In genomic region chr1:53590581-53591515, GRCh38 we compare ENCODE assay signal across 14 cellular contexts.
DNase-seq lines count a peak whose midpoint lies in the region; ATAC-seq and TF ChIP-seq lines count a peak whose summit lies in the region.
"Had no signal": no experiment of that assay in that cellular context is flagged by ENCODE, and none has a peak within 500 bp of the region (broad histone marks: within the 10 kb centered on the region; RNA-seq: fewer than 3 reads in every experiment).

No MANE protein-coding gene starts in this region.

- intact Hi-C loops in sciatic nerve (cut with DNase I), result no loop called here

- WGBS in tibial nerve, 2 donors, result 56 to 69% methylated on average over 17 of the region's 17 CpGs

- peaks cover 0 to 18% (median 0%) of the 10 kb centered on the region in 4 donors for H3K4me1 ChIP-seq in tibial nerve
- H3K4me1 ChIP-seq: foreskin keratinocyte had no signal

- H3K9me3 ChIP-seq in tibial nerve, result no peaks in the 10 kb centered on the region

- no peaks in the 10 kb centered on the region for H3K27me3 ChIP-seq in tibial nerve

- H3K4me3 Mint-ChIP-seq in immature natural killer cell, result no peak overlapping the region

- H3K27me3 Mint-ChIP-seq in immature natural killer cell (ENCODE audit: low read depth in 3 of 3), result peaks cover 3 to 12% (median 6%) of the 10 kb centered on the region in 3 donors

- peak; percentile 72 for ATAC-seq in sciatic nerve
- no peak for ATAC-seq in HG02642 (IDR thresholded peaks at IDR 0.05; ENCODE audit: poor library complexity, unreplicated experiment)
- ATAC-seq in HG03159 (IDR thresholded peaks at IDR 0.05; ENCODE audit: unreplicated experiment), result no peak
- ATAC-seq: foreskin keratinocyte had no signal

- H3K36me3 Mint-ChIP-seq in immature natural killer cell, result no peaks in the 10 kb centered on the region
- H3K36me3 Mint-ChIP-seq: CD14-positive monocyte had no signal

- no peaks in the 10 kb centered on the region for H3K36me3 ChIP-seq in tibial nerve

- no peak for TF ChIP-seq EP300 in tibial nerve (IDR thresholded peaks at IDR 0.05)

- peak; percentile 71 for DNase-seq in AG20443 (ENCODE audit: low spot score)
- peak; percentile 47 for DNase-seq in NCI-H82 treated with DMSO at 0.1 percent for 48 hours (lab: John Stamatoyannopoulos, UW; ENCODE audit: unreplicated experiment)
- DNase-seq in fibroblast of villous mesenchyme (ENCODE audit: low read depth), result peak; percentile 88
- no peak for DNase-seq in sciatic nerve (ENCODE audit: low spot score)
- DNase-seq in immature natural killer cell, result no peak
- DNase-seq in tibial nerve (ENCODE audit: low spot score in 2 of 2), result no peak
- DNase-seq: activated CD4-positive, alpha-beta T cell treated with anti-CD3 and anti-CD28 coated beads, Interleukin-2, amount 50 U/mL, for 4 hours; foreskin keratinocyte; NCI-H2107; occipital lobe had no signal

- H3K4me3 ChIP-seq in fibroblast of villous mesenchyme (ENCODE audit: low read depth, low read length), result no peak overlapping the region
- no peak overlapping the region for H3K4me3 ChIP-seq in tibial nerve

- no peak for TF ChIP-seq POLR2A in tibial nerve (IDR thresholded peaks at IDR 0.05)

- H3K27ac Mint-ChIP-seq in immature natural killer cell, result peak overlapping the region in 1 of 6 donors; percentile 5
- H3K27ac Mint-ChIP-seq: activated T-helper 2 cell treated with anti-CD3 and anti-CD28 coated beads, Interferon-gamma antibody, Interleukin-2, Interleukin-4, amounts not matched to agents 10 μg/mL and 5 μg/mL and 100 μg/mL, durations not matched to agents 14 hours and 24 hours and 36 hours; CD14-positive monocyte had no signal

- H3K9me3 Mint-ChIP-seq in immature natural killer cell, result no peaks in the 10 kb centered on the region
- H3K9me3 Mint-ChIP-seq: activated T-helper 2 cell treated with anti-CD3 and anti-CD28 coated beads, Interferon-gamma antibody, Interleukin-2, Interleukin-4, amounts not matched to agents 10 μg/mL and 5 μg/mL and 100 μg/mL, durations not matched to agents 14 hours and 24 hours and 36 hours; CD14-positive monocyte had no signal

- H3K4me1 Mint-ChIP-seq in immature natural killer cell, result peaks cover 3 to 8% of the 10 kb centered on the region in 2 donors
- H3K4me1 Mint-ChIP-seq: CD14-positive monocyte had no signal

- H3K27ac ChIP-seq in tibial nerve, result peak overlapping the region in 2 of 4 donors; percentile 36 to 40
- H3K27ac ChIP-seq: foreskin keratinocyte had no signal

- no peak for TF ChIP-seq CTCF in fibroblast of villous mesenchyme (IDR thresholded peaks at IDR 0.05; ENCODE audit: insufficient read depth, low read depth, low read length)
- TF ChIP-seq CTCF in tibial nerve (IDR thresholded peaks at IDR 0.05), result no peak

Comparison
In these comparisons a context has a peak if more than half of its experiments do, and no peak if none do; other contexts are left out.
1. DNase-seq: peak in AG20443 (single experiment), NCI-H82 treated with DMSO at 0.1 percent for 48 hours (single experiment) and fibroblast of villous mesenchyme (single experiment); none in sciatic nerve (single experiment), immature natural killer cell (0 of 3) and tibial nerve (0 of 2).